ENCODE assay signal across 8 cellular contexts in genomic region chr2:105744909-105745853, GRCh38. TPM values are rescaled to one million over a fixed set of nuclear protein-coding genes. Genes with fewer than 3 reads are reported as not detected.
A peak's percentile ranks its signal among the peaks of the same experiment; 100 is the strongest.
DNase-seq lines count a peak whose midpoint lies in the region; ATAC-seq and TF ChIP-seq lines count a peak whose summit lies in the region.

Gene NCK2 (plus strand): TSS chr2:105744912. CDS start chr2:105855064, 110,152 bp downstream.

- peak in 1 of 2 experiments; percentile 54 for DNase-seq in Caco-2
- DNase-seq in T-cell: peak in 11 of 34 experiments; percentile 26 to 53 (median 37)
- DNase-seq in DMS153 treated with DMSO at 0.1 percent for 48 hours (lab: John Stamatoyannopoulos, UW; ENCODE audit: unreplicated experiment): no peak

- H3K27ac Mint-ChIP-seq in Caco-2 (ENCODE audit: unreplicated experiment): peak within 1 kb of the TSS; percentile 89
- peak within 1 kb of the TSS; percentile 95 to 100 for H3K27ac Mint-ChIP-seq in T-cell
- H3K27ac Mint-ChIP-seq in dendritic cell treated with granulocyte-macrophage colony-stimulating factor and Interleukin-4, amounts not matched to agents 40 ng/mL and 50 ng/mL, for 4 days: peak within 1 kb of the TSS; percentile 70

- peaks cover 36% of the 10 kb centered on the region for H3K36me3 Mint-ChIP-seq in Caco-2 (ENCODE audit: insufficient read depth, unreplicated experiment)
- H3K36me3 Mint-ChIP-seq in T-cell: peaks cover 11% of the 10 kb centered on the region
- peaks cover 6% of the 10 kb centered on the region for H3K36me3 Mint-ChIP-seq in dendritic cell treated with granulocyte-macrophage colony-stimulating factor and Interleukin-4, amounts not matched to agents 40 ng/mL and 50 ng/mL, for 4 days (ENCODE audit: low read depth)

- TF ChIP-seq RAD21 in liver (IDR thresholded peaks at IDR 0.05): no peak

- POLR2A ChIA-PET in Caco-2 (lab: Charles Lee) (no interaction called here), T-cell (lab: Charles Lee) (interaction anchor here (0.6 to 2.0 kb wide), 4 partner anchors 11 to 814 kb away, joined by 3 to 9 read pairs (median 4); no protein-coding TSS in a partner anchor)

- H3K27me3 ChIP-seq in Caco-2 (replicated peaks; ENCODE audit: control insufficient read depth, insufficient read depth, low read length) (no peaks in the 10 kb centered on the region), liver (ENCODE audit: control insufficient read depth in 4 of 4, insufficient read depth in 4 of 4, low read length in 3 of 4) (no peaks in the 10 kb centered on the region)

- intact Hi-C loops in Caco-2 (cut with micrococcal nuclease; ENCODE audit: unreplicated experiment): loop anchor here (2.0 kb wide), 2 partner anchors 14 to 56 kb away; no protein-coding TSS in a partner anchor
- intact Hi-C loops in dendritic cell treated with granulocyte-macrophage colony-stimulating factor and Interleukin-4, amounts not matched to agents 40 ng/mL and 50 ng/mL, for 4 days (cut with micrococcal nuclease): loop anchor here (5.0 kb wide), 1 partner anchor 37 kb away; no protein-coding TSS in a partner anchor

- peak within 1 kb of the TSS; percentile 5 to 75 for H3K9ac ChIP-seq in liver (ENCODE audit: low read depth in 1 of 2, low read length in 2 of 2)

- ATAC-seq in HG03159 (IDR thresholded peaks at IDR 0.05; ENCODE audit: unreplicated experiment): peak; percentile 34
- peak; percentile 11 to 30 (median 20) for ATAC-seq in T-cell (replicated peaks in 1 of 4)

- H3K9me3 Mint-ChIP-seq in Caco-2 (ENCODE audit: unreplicated experiment): no peaks in the 10 kb centered on the region
- H3K9me3 Mint-ChIP-seq in T-cell: peaks cover 0 to 6% (median 0%) of the 10 kb centered on the region in 3 donors
- H3K9me3 Mint-ChIP-seq in dendritic cell treated with granulocyte-macrophage colony-stimulating factor and Interleukin-4, amounts not matched to agents 40 ng/mL and 50 ng/mL, for 4 days: peaks cover 7% of the 10 kb centered on the region

- H3K4me1 ChIP-seq in Caco-2 (peaks cover 20% of the 10 kb centered on the region), liver (ENCODE audit: control insufficient read depth in 4 of 4, insufficient read depth in 4 of 4, low read length in 3 of 4) (peaks cover 0 to 22% (median 10%) of the 10 kb centered on the region in 4 donors)

- H3K4me3 Mint-ChIP-seq in Caco-2 (ENCODE audit: unreplicated experiment): peak within 1 kb of the TSS; percentile 84
- H3K4me3 Mint-ChIP-seq in T-cell: peak within 1 kb of the TSS; percentile 95 to 98 (median 98)
- H3K4me3 Mint-ChIP-seq in dendritic cell treated with granulocyte-macrophage colony-stimulating factor and Interleukin-4, amounts not matched to agents 40 ng/mL and 50 ng/mL, for 4 days: peak within 1 kb of the TSS; percentile 75

- BruUV-seq in Caco-2 (replicated peaks; lab: Mats Ljungman, UMichigan): no TSS peak

- H3K9me3 ChIP-seq in Caco-2 (no peaks in the 10 kb centered on the region), liver (ENCODE audit: control insufficient read depth in 4 of 4, low read length in 3 of 4) (no peaks in the 10 kb centered on the region)

- TF ChIP-seq CTCF in Caco-2 (IDR thresholded peaks at IDR 0.05; ENCODE audit: insufficient read depth in 1 of 2, low read depth in 1 of 2, low read length in 1 of 2, severe bottlenecking in 1 of 2, unreplicated experiment in 1 of 2) (no peak), liver (IDR thresholded peaks at IDR 0.05; ENCODE audit: low read depth, low read length, missing input control) (no peak), subcutaneous adipose tissue (IDR thresholded peaks at IDR 0.05; ENCODE audit: low read depth) (no peak)

- H3K36me3 ChIP-seq in Caco-2 (ENCODE audit: control insufficient read depth, insufficient read depth, low read length) (peaks cover 5% of the 10 kb centered on the region), liver (ENCODE audit: control insufficient read depth in 4 of 4, insufficient read depth in 3 of 4, low read depth in 1 of 4, low read length in 3 of 4) (no peaks in the 10 kb centered on the region)

- WGBS in liver: under 1% methylated on average over 119 of the region's 119 CpGs

- peaks cover 24% of the 10 kb centered on the region for H3K4me1 Mint-ChIP-seq in Caco-2 (ENCODE audit: low read depth, unreplicated experiment)
- H3K4me1 Mint-ChIP-seq in T-cell: peaks cover 78 to 87% (median 79%) of the 10 kb centered on the region in 3 donors
- peaks cover 41% of the 10 kb centered on the region for H3K4me1 Mint-ChIP-seq in dendritic cell treated with granulocyte-macrophage colony-stimulating factor and Interleukin-4, amounts not matched to agents 40 ng/mL and 50 ng/mL, for 4 days (ENCODE audit: low read depth)

- H3K4me3 ChIP-seq in Caco-2 (ENCODE audit: low read depth, low read length) (peak within 1 kb of the TSS; percentile 80), liver (ENCODE audit: low read depth in 1 of 3, low read length in 3 of 3) (peak within 1 kb of the TSS; percentile 48 to 90 (median 53))

- H3K27me3 Mint-ChIP-seq in Caco-2 (ENCODE audit: insufficient read depth, unreplicated experiment) (no peaks in the 10 kb centered on the region), T-cell (no peaks in the 10 kb centered on the region)
- peaks cover 22% of the 10 kb centered on the region for H3K27me3 Mint-ChIP-seq in dendritic cell treated with granulocyte-macrophage colony-stimulating factor and Interleukin-4, amounts not matched to agents 40 ng/mL and 50 ng/mL, for 4 days

- TF ChIP-seq POLR2A in GM19099 (IDR thresholded peaks at IDR 0.05; ENCODE audit: extremely low read depth, insufficient read length, low read depth): peak; percentile 64

- peak within 1 kb of the TSS; percentile 63 to 65 for H3K27ac ChIP-seq in liver (ENCODE audit: low read depth in 1 of 2, low read length in 2 of 2)

- CTCF ChIA-PET in Caco-2 (lab: Charles Lee) (interaction anchor here (1.3 to 1.8 kb wide), 2 partner anchors 143 to 168 kb away, joined by 5 to 8 read pairs; no protein-coding TSS in a partner anchor), T-cell (lab: Charles Lee) (interaction anchor here in 1 of 2 donors (0.7 to 3.5 kb wide), 4 partner anchors 10 to 42 kb away, joined by 3 to 20 read pairs (median 4); no protein-coding TSS in a partner anchor)

TF ChIP-seq in liver, 16 proteins besides CTCF, POLR2A, EP300 and RAD21:
- TF ChIP-seq EGR1 (IDR thresholded peaks at IDR 0.05; ENCODE audit: low read depth in 2 of 2): no peak
- TF ChIP-seq ZBTB33 (IDR thresholded peaks at IDR 0.05): no peak
- TF ChIP-seq HNF4G (IDR thresholded peaks at IDR 0.05): no peak
- TF ChIP-seq GABPA (IDR thresholded peaks at IDR 0.05 in 1 of 2, conservative IDR thresholded peaks at IDR 0.05 in 1 of 2): no peak
- TF ChIP-seq MAX (IDR thresholded peaks at IDR 0.05): no peak
- TF ChIP-seq NR2F2 (IDR thresholded peaks at IDR 0.05): no peak

RNA-seq across cellular contexts. Expression of gene NCK2, which starts in this region (rescaled TPM):
- total RNA-seq in Caco-2 (2022) (89.0 and 95.7 TPM in 2 replicates), T-cell (100 to 1,000 TPM in 4 of 5 donors, 10 to 100 TPM in 1; 97.7 to 154 (median 120) TPM), liver (10 to 100 TPM; 13.4 to 15.0 TPM), subcutaneous adipose tissue (10 to 100 TPM; 24.3 to 35.2 (median 27.0) TPM)
- 1 to 10 TPM; 3.4 to 8.1 TPM for polyA plus RNA-seq in liver
